ENCODE assay signal across 24 cellular contexts in genomic region chr1:236785477-236785876, GRCh38.
"Had no signal": no experiment of that assay in that cellular context is flagged by ENCODE, and none has a peak within 500 bp of the region (broad histone marks: within the 10 kb centered on the region; RNA-seq: fewer than 3 reads in every experiment).

No MANE protein-coding gene starts in this region.

- H3K27me3 ChIP-seq: colonic mucosa, dorsolateral prefrontal cortex, esophagus muscularis mucosa, foreskin keratinocyte, hepatocyte had no signal

- H3K4me3 ChIP-seq: colonic mucosa, dorsolateral prefrontal cortex, esophagus muscularis mucosa, gastroesophageal sphincter, heart left ventricle, hepatocyte, left ventricle myocardium inferior, lower lobe of right lung, mucosa of descending colon had no signal

- H2AFZ ChIP-seq: hepatocyte had no signal

- H3K36me3 ChIP-seq: colonic mucosa, esophagus muscularis mucosa, gastroesophageal sphincter, heart left ventricle, left ventricle myocardium inferior, lower lobe of right lung had no signal

- H3K4me2 ChIP-seq: hepatocyte had no signal

- H3K27ac ChIP-seq: colonic mucosa, dorsolateral prefrontal cortex, esophagus muscularis mucosa, foreskin keratinocyte, gastroesophageal sphincter, heart left ventricle, hepatocyte, left ventricle myocardium inferior, lower lobe of right lung had no signal

- FAIRE-seq: endothelial cell of umbilical vein, frontal cortex, kidney had no signal

- ATAC-seq: foreskin keratinocyte, gastroesophageal sphincter, left colon, left lobe of liver, mucosa of descending colon had no signal

- H3K4me1 ChIP-seq: colonic mucosa, esophagus muscularis mucosa, foreskin keratinocyte, gastroesophageal sphincter, heart left ventricle, left ventricle myocardium inferior, lower lobe of right lung had no signal

- DNase-seq: cerebellar nuclear complex; colonic mucosa; dermis blood vessel endothelial cell; dorsolateral prefrontal cortex; effector CD4-positive, alpha-beta T cell; effector memory CD4-positive, alpha-beta T cell; foreskin keratinocyte; hypothalamus; immature natural killer cell; islet precursor cell; kidney; kidney glomerular epithelial cell; left colon; left ventricle myocardium inferior; lower lobe of right lung; mesenchymal stem cell; mucosa of descending colon had no signal

- H3K79me2 ChIP-seq: hepatocyte had no signal

- H3K9me3 ChIP-seq: colonic mucosa, esophagus muscularis mucosa, gastroesophageal sphincter, heart left ventricle, left ventricle myocardium inferior, lower lobe of right lung, mucosa of descending colon had no signal
